In the genomic region with DNA sequence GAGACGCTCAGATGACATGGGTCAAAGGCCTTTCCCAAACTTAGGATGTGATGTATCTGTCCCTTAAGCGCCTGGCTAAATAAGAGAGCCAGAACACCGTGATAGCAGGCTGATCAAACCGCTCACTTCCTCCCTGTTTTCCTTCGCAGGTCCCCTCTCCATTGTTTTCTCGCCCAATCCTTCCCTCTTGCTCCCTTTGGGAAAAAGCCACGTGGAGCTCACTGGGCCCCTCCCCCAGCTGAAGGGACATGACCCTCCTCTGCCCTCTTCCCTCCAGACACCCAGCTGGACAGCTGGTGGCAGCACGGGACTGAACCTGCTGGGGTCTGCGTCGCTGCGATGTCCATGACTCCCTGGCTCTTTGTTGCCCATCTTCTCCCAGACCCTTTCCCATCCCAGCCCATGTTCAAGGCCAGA, we compare ENCODE assay signal across 17 cellular contexts.
A peak's percentile ranks its signal among the peaks of the same experiment; 100 is the strongest.
DNase-seq lines count a peak whose midpoint lies in the region; ATAC-seq and TF ChIP-seq lines count a peak whose summit lies in the region.
"Had no signal": no experiment of that assay in that cellular context is flagged by ENCODE, and none has a peak within 500 bp of the region (broad histone marks: within the 10 kb centered on the region; RNA-seq: fewer than 3 reads in every experiment).

No MANE protein-coding gene starts in this region.

- peak overlapping the region in 9 of 12 donors; percentile 5 to 63 (median 25) for H3K27ac ChIP-seq in heart left ventricle
- H3K27ac ChIP-seq in right cardiac atrium (ENCODE audit: low read length), result peak overlapping the region; percentile 7
- peak overlapping the region; percentile 25 to 76 for H3K27ac ChIP-seq in ovary
- H3K27ac ChIP-seq: body of pancreas, foreskin keratinocyte had no signal

- H3K9me3 Mint-ChIP-seq in activated T-helper 2 cell treated with anti-CD3 and anti-CD28 coated beads, Interferon-gamma antibody, Interleukin-2, Interleukin-4, amounts not matched to agents 10 μg/mL and 5 μg/mL and 100 μg/mL, durations not matched to agents 14 hours and 24 hours and 36 hours, result peaks cover 6% of the 10 kb centered on the region
- H3K9me3 Mint-ChIP-seq: effector memory CD8-positive, alpha-beta T cell; immature natural killer cell had no signal

- H3K27me3 Mint-ChIP-seq in activated T-helper 2 cell treated with anti-CD3 and anti-CD28 coated beads, Interferon-gamma antibody, Interleukin-2, Interleukin-4, amounts not matched to agents 10 μg/mL and 5 μg/mL and 100 μg/mL, durations not matched to agents 14 hours and 24 hours and 36 hours (ENCODE audit: low read depth), result no peaks in the 10 kb centered on the region

- peak in 2 of 5 donors; percentile 36 to 57 for DNase-seq in heart left ventricle
- DNase-seq in cardiac septum (ENCODE audit: low spot score), result no peak
- peak in 1 of 3 donors; percentile 71 for DNase-seq in right cardiac atrium
- peak; percentile 55 to 67 (median 60) for DNase-seq in ovary
- no peak for DNase-seq in HuH-7.5 (ENCODE audit: low spot score)
- no peak for DNase-seq in OCI-M1 (lab: John Stamatoyannopoulos, UW)
- DNase-seq in activated T-helper 2 cell treated with anti-CD3 and anti-CD28 coated beads, Interferon-gamma antibody, Interleukin-2, Interleukin-4, amounts not matched to agents 10 μg/mL and 5 μg/mL and 100 μg/mL, durations not matched to agents 14 hours and 24 hours and 36 hours (ENCODE audit: low spot score), result no peak
- DNase-seq in OCI-M2 (lab: John Stamatoyannopoulos, UW; ENCODE audit: unreplicated experiment), result no peak
- DNase-seq: activated CD8-positive, alpha-beta memory T cell treated with anti-CD3 and anti-CD28 coated beads for 24 hours; effector memory CD8-positive, alpha-beta T cell; foreskin keratinocyte; GDM1; immature natural killer cell; NCI-H1092; NCI-H2227 treated with DMSO at 0.1 percent for 48 hours; stimulated activated CD4-positive, alpha-beta T cell treated with anti-CD3 and anti-CD28 coated beads, Interleukin-4, amount 100 ng/mL, for 1 hour had no signal

- no peak overlapping the region for H3K27ac Mint-ChIP-seq in activated T-helper 2 cell treated with anti-CD3 and anti-CD28 coated beads, Interferon-gamma antibody, Interleukin-2, Interleukin-4, amounts not matched to agents 10 μg/mL and 5 μg/mL and 100 μg/mL, durations not matched to agents 14 hours and 24 hours and 36 hours
- H3K27ac Mint-ChIP-seq: immature natural killer cell had no signal

- WGBS in heart left ventricle, 4 donors, result 36 to 45% (median 38%) methylated on average over 11 of the region's 11 CpGs
- 45% methylated on average over 11 of the region's 11 CpGs for WGBS in right cardiac atrium
- 24 to 40% (median 33%) methylated on average over 11 of the region's 11 CpGs for WGBS in ovary, 3 donors

- peaks cover 1% of the 10 kb centered on the region for H3K4me1 Mint-ChIP-seq in activated T-helper 2 cell treated with anti-CD3 and anti-CD28 coated beads, Interferon-gamma antibody, Interleukin-2, Interleukin-4, amounts not matched to agents 10 μg/mL and 5 μg/mL and 100 μg/mL, durations not matched to agents 14 hours and 24 hours and 36 hours (ENCODE audit: low read depth)
- H3K4me1 Mint-ChIP-seq: immature natural killer cell had no signal

- intact Hi-C loops in heart left ventricle (cut with DNase I) (loop anchor here in 2 of 10 donors (10.0 kb wide), 1 partner anchor 54 kb away; no protein-coding TSS in a partner anchor), cardiac septum (cut with DNase I) (no loop called here), right cardiac atrium (cut with DNase I) (no loop called here), ovary (cut with DNase I) (loop anchor here (5.0 to 10.0 kb wide), 3 partner anchors 36 to 86 kb away; no protein-coding TSS in a partner anchor)
- intact Hi-C loops in activated T-helper 2 cell treated with anti-CD3 and anti-CD28 coated beads, Interferon-gamma antibody, Interleukin-2, Interleukin-4, amounts not matched to agents 10 μg/mL and 5 μg/mL and 100 μg/mL, durations not matched to agents 14 hours and 24 hours and 36 hours (cut with micrococcal nuclease), result no loop called here

- H3K27me3 ChIP-seq in heart left ventricle (no peaks in the 10 kb centered on the region), right cardiac atrium (ENCODE audit: control insufficient read depth, insufficient read depth) (no peaks in the 10 kb centered on the region), ovary (no peaks in the 10 kb centered on the region)
- H3K27me3 ChIP-seq: body of pancreas, foreskin keratinocyte had no signal

- no peak overlapping the region for H3K4me3 Mint-ChIP-seq in activated T-helper 2 cell treated with anti-CD3 and anti-CD28 coated beads, Interferon-gamma antibody, Interleukin-2, Interleukin-4, amounts not matched to agents 10 μg/mL and 5 μg/mL and 100 μg/mL, durations not matched to agents 14 hours and 24 hours and 36 hours (ENCODE audit: low read depth)
- H3K4me3 Mint-ChIP-seq: effector memory CD8-positive, alpha-beta T cell; immature natural killer cell had no signal

- ATAC-seq in heart left ventricle, result peak in 1 of 4 donors; percentile 15
- ATAC-seq in right cardiac atrium, result no peak
- ATAC-seq: body of pancreas; effector memory CD8-positive, alpha-beta T cell; foreskin keratinocyte had no signal

- TF ChIP-seq POLR2A in heart left ventricle (IDR thresholded peaks at IDR 0.05), result no peak
- no peak for TF ChIP-seq POLR2A in ovary (IDR thresholded peaks at IDR 0.05)

- no peaks in the 10 kb centered on the region for H3K9me3 ChIP-seq in heart left ventricle
- H3K9me3 ChIP-seq in right cardiac atrium (ENCODE audit: control insufficient read depth, low read length), result no peaks in the 10 kb centered on the region
- no peaks in the 10 kb centered on the region for H3K9me3 ChIP-seq in ovary
- H3K9me3 ChIP-seq: body of pancreas had no signal

- peaks cover 0 to 69% (median 59%) of the 10 kb centered on the region in 9 donors for H3K36me3 ChIP-seq in heart left ventricle
- no peaks in the 10 kb centered on the region for H3K36me3 ChIP-seq in ovary

- no peak overlapping the region for H3K4me3 ChIP-seq in heart left ventricle
- H3K4me3 ChIP-seq in right cardiac atrium (ENCODE audit: low read length), result no peak overlapping the region
- no peak overlapping the region for H3K4me3 ChIP-seq in ovary
- H3K4me3 ChIP-seq: body of pancreas had no signal

- TF ChIP-seq CTCF in heart left ventricle (IDR thresholded peaks at IDR 0.05) (peak in 4 of 12 donors; percentile 9 to 42 (median 22)), ovary (IDR thresholded peaks at IDR 0.05) (no peak)

- H3K4me1 ChIP-seq in heart left ventricle (peaks cover 3 to 86% (median 39%) of the 10 kb centered on the region in 12 donors), right cardiac atrium (ENCODE audit: control insufficient read depth, insufficient read depth, low read length) (peaks cover 8% of the 10 kb centered on the region), ovary (ENCODE audit: insufficient read depth) (peaks cover 40% of the 10 kb centered on the region)
- H3K4me1 ChIP-seq: body of pancreas, foreskin keratinocyte had no signal

- TF ChIP-seq EP300 in ovary (IDR thresholded peaks at IDR 0.05), result no peak

- no peaks in the 10 kb centered on the region for H3K36me3 Mint-ChIP-seq in activated T-helper 2 cell treated with anti-CD3 and anti-CD28 coated beads, Interferon-gamma antibody, Interleukin-2, Interleukin-4, amounts not matched to agents 10 μg/mL and 5 μg/mL and 100 μg/mL, durations not matched to agents 14 hours and 24 hours and 36 hours (ENCODE audit: low read depth)
- H3K36me3 Mint-ChIP-seq: immature natural killer cell had no signal

Comparison
In these comparisons a context has a peak if more than half of its experiments do, and no peak if none do; other contexts are left out.
1. DNase-seq: peak in ovary (5 of 5); none in cardiac septum (single experiment), HuH-7.5 (single experiment), OCI-M1 (single experiment), activated T-helper 2 cell treated with anti-CD3 and anti-CD28 coated beads, Interferon-gamma antibody, Interleukin-2, Interleukin-4, amounts not matched to agents 10 μg/mL and 5 μg/mL and 100 μg/mL, durations not matched to agents 14 hours and 24 hours and 36 hours (single experiment) and OCI-M2 (single experiment).
2. intact Hi-C loops: an anchor here in ovary (5.0 to 10.0 kb wide); none called in cardiac septum, right cardiac atrium and activated T-helper 2 cell treated with anti-CD3 and anti-CD28 coated beads, Interferon-gamma antibody, Interleukin-2, Interleukin-4, amounts not matched to agents 10 μg/mL and 5 μg/mL and 100 μg/mL, durations not matched to agents 14 hours and 24 hours and 36 hours.
3. Peak in every context shown above with its lines, with median percentiles within 50 percentile points of each other: H3K27ac ChIP-seq.